ENCODE assay signal across 16 cellular contexts in the genomic region with DNA sequence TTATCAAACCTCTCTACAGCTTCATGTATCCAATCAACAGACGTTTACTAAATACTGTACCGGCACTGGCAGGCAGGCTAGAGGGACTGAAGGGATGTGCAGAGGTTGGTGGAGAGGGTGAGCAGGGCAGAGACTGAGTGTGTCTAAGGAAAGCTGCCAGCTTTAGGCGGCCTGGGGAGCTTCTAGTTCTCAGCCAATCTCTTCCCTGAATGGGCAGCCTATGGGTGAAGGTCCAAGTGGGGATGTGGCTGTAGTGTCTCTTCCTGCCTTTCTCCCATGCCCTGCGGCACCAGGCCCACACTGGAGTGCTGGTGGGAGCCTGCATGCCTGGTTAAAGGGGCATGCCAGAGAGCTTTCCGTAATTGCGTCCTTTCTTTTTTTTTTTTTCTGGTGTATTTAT.
"Had no signal": no experiment of that assay in that cellular context is flagged by ENCODE, and none has a peak within 500 bp of the region (broad histone marks: within the 10 kb centered on the region; RNA-seq: fewer than 3 reads in every experiment).

No MANE protein-coding gene starts in this region.

- H3K36me3 Mint-ChIP-seq: activated naive CD4-positive, alpha-beta T cell treated with anti-CD3 and anti-CD28 coated beads, Interleukin-2, amount 50 U/mL, for 24 hours; brain had no signal

- H3K4me3 Mint-ChIP-seq: activated naive CD4-positive, alpha-beta T cell treated with anti-CD3 and anti-CD28 coated beads, Interleukin-2, amount 50 U/mL, for 24 hours; activated T-helper 17 cell treated with anti-CD3 and anti-CD28 coated beads, Interleukin-2, amount 50 U/mL, for 72 hours; brain; nephron progenitor cell; stimulated activated naive CD8-positive, alpha-beta T cell treated with anti-CD3 and anti-CD28 coated beads, Interleukin-15, Interleukin-2, amounts not matched to agents 100 ng/mL and 50 ng/mL, for 24 hours; T-helper 1 cell treated with Interleukin-12 subunit alpha and Interleukin-12 subunit beta and Interleukin-4 antibody, amounts not matched to agents 30 μg/mL and 1 μg/mL, for 36 hours had no signal

- H3K27ac Mint-ChIP-seq: activated naive CD4-positive, alpha-beta T cell treated with anti-CD3 and anti-CD28 coated beads, Interleukin-2, amount 50 U/mL, for 24 hours; activated T-helper 17 cell treated with anti-CD3 and anti-CD28 coated beads, Interleukin-2, amount 50 U/mL, for 72 hours; brain; nephron progenitor cell; stimulated activated naive CD8-positive, alpha-beta T cell treated with anti-CD3 and anti-CD28 coated beads, Interleukin-15, Interleukin-2, amounts not matched to agents 100 ng/mL and 50 ng/mL, for 24 hours; T-helper 1 cell treated with Interleukin-12 subunit alpha and Interleukin-12 subunit beta and Interleukin-4 antibody, amounts not matched to agents 30 μg/mL and 1 μg/mL, for 36 hours had no signal

- H3K27me3 Mint-ChIP-seq: activated naive CD4-positive, alpha-beta T cell treated with anti-CD3 and anti-CD28 coated beads, Interleukin-2, amount 50 U/mL, for 24 hours; stimulated activated naive CD8-positive, alpha-beta T cell treated with anti-CD3 and anti-CD28 coated beads, Interleukin-15, Interleukin-2, amounts not matched to agents 100 ng/mL and 50 ng/mL, for 24 hours had no signal

- H3K27me3 ChIP-seq: testis had no signal

- H3K4me1 ChIP-seq: psoas muscle, testis had no signal

- ATAC-seq: activated T-helper 17 cell treated with anti-CD3 and anti-CD28 coated beads, Interleukin-2, amount 50 U/mL, for 72 hours; psoas muscle had no signal

- H3K9me3 Mint-ChIP-seq: activated naive CD4-positive, alpha-beta T cell treated with anti-CD3 and anti-CD28 coated beads, Interleukin-2, amount 50 U/mL, for 24 hours; activated T-helper 17 cell treated with anti-CD3 and anti-CD28 coated beads, Interleukin-2, amount 50 U/mL, for 72 hours; brain; nephron progenitor cell; stimulated activated naive CD8-positive, alpha-beta T cell treated with anti-CD3 and anti-CD28 coated beads, Interleukin-15, Interleukin-2, amounts not matched to agents 100 ng/mL and 50 ng/mL, for 24 hours; T-helper 1 cell treated with Interleukin-12 subunit alpha and Interleukin-12 subunit beta and Interleukin-4 antibody, amounts not matched to agents 30 μg/mL and 1 μg/mL, for 36 hours had no signal

- H3K9me3 ChIP-seq: psoas muscle, testis had no signal

- H3K4me3 ChIP-seq: psoas muscle, testis had no signal

- H3K27ac ChIP-seq: psoas muscle, testis had no signal

- DNase-seq: activated CD4-positive, alpha-beta T cell treated with anti-CD3 and anti-CD28 coated beads for 4 hours; amniotic stem cell; cerebellar nuclear complex; dermis blood vessel endothelial cell; islet precursor cell; mesendoderm; nephron progenitor cell; psoas muscle; stimulated activated CD4-positive, alpha-beta T cell treated with anti-CD3 and anti-CD28 coated beads, Interleukin-15, amount 100 ng/mL, for 24 hours; stimulated activated CD4-positive, alpha-beta T cell treated with anti-CD3 and anti-CD28 coated beads, Interleukin-4, amount 100 ng/mL, for 24 hours; testis had no signal
